Comparison of ENCODE assay signal across 24 cellular contexts in genomic region chr6:146300540-146300939, GRCh38.
DNase-seq lines count a peak whose midpoint lies in the region; ATAC-seq and TF ChIP-seq lines count a peak whose summit lies in the region.
"Had no signal": no experiment of that assay in that cellular context is flagged by ENCODE, and none has a peak within 500 bp of the region (broad histone marks: within the 10 kb centered on the region; RNA-seq: fewer than 3 reads in every experiment).

No MANE protein-coding gene starts in this region.

- peaks cover 2 to 3% of the 10 kb centered on the region in 2 donors for H3K9me3 Mint-ChIP-seq in natural killer cell

- no peaks in the 10 kb centered on the region for H3K4me1 Mint-ChIP-seq in natural killer cell
- H3K4me1 Mint-ChIP-seq: B cell had no signal

- intact Hi-C loops in left ventricle myocardium superior (cut with micrococcal nuclease) (no loop called here), natural killer cell (cut with micrococcal nuclease) (no loop called here)

- no peak overlapping the region for H3K27ac ChIP-seq in right atrium auricular region
- peak overlapping the region; percentile 86 for H3K27ac ChIP-seq in VCaP
- H3K27ac ChIP-seq: A549 had no signal

- no peak overlapping the region for H3K4me3 ChIP-seq in right atrium auricular region
- H3K4me3 ChIP-seq: A549, GM12878 had no signal

- TF ChIP-seq CTCF in right atrium auricular region (IDR thresholded peaks at IDR 0.05) (no peak), VCaP (conservative IDR thresholded peaks at IDR 0.05) (no peak), natural killer cell (IDR thresholded peaks at IDR 0.05) (no peak)

- no peaks in the 10 kb centered on the region for H3K27me3 ChIP-seq in right atrium auricular region

- no peak overlapping the region for H3K27ac Mint-ChIP-seq in natural killer cell
- H3K27ac Mint-ChIP-seq: B cell, CD14-positive monocyte had no signal

- H3K9me3 ChIP-seq in right atrium auricular region = no peaks in the 10 kb centered on the region
- H3K9me3 ChIP-seq: A549 had no signal

- H3K4me1 ChIP-seq in right atrium auricular region = no peaks in the 10 kb centered on the region
- H3K4me1 ChIP-seq: A549 had no signal

- H3K36me3 Mint-ChIP-seq in natural killer cell = no peaks in the 10 kb centered on the region
- H3K36me3 Mint-ChIP-seq: CD14-positive monocyte had no signal

- H3K4me3 Mint-ChIP-seq in natural killer cell = no peak overlapping the region
- H3K4me3 Mint-ChIP-seq: B cell, CD14-positive monocyte had no signal

- ATAC-seq in left ventricle myocardium superior (peak; percentile 65), left lobe of liver (peak; percentile 49), GM19463 (IDR thresholded peaks at IDR 0.05; ENCODE audit: unreplicated experiment) (no peak), natural killer cell (no peak)
- ATAC-seq: A549, GM12878, Panc1 had no signal

- DNase-seq in left ventricle myocardium superior (no peak), right atrium auricular region (ENCODE audit: low spot score) (no peak), left lobe of liver (ENCODE audit: low spot score) (no peak), natural killer cell (no peak), HK-2 (ENCODE audit: unreplicated experiment) (no peak)
- DNase-seq: DMS79 treated with DMSO at 0.1 percent for 48 hours, GOT3, HCEC 1CT, IMR-90, Kasumi-1, MM.1S, NCI-H1048, NCI-H1436, NCI-H187 treated with DMSO at 0.1 percent for 48 hours, NCI-H2107, NCI-H510A, SIG-M5 had no signal

- H3K27me3 Mint-ChIP-seq in natural killer cell (ENCODE audit: low read depth in 2 of 2) = no peaks in the 10 kb centered on the region
- H3K27me3 Mint-ChIP-seq: B cell had no signal

- H3K36me3 ChIP-seq in right atrium auricular region = no peaks in the 10 kb centered on the region

Comparison
In these comparisons a context has a peak if more than half of its experiments do, and no peak if none do; other contexts are left out.
1. ATAC-seq: peak in left ventricle myocardium superior (single experiment) and left lobe of liver (single experiment); none in GM19463 (single experiment) and natural killer cell (0 of 3).